Comparison of ENCODE assay signal across 16 cellular contexts in genomic region chr12:30134229-30134628, GRCh38.
DNase-seq lines count a peak whose midpoint lies in the region; ATAC-seq and TF ChIP-seq lines count a peak whose summit lies in the region.
"Had no signal": no experiment of that assay in that cellular context is flagged by ENCODE, and none has a peak within 500 bp of the region (broad histone marks: within the 10 kb centered on the region; RNA-seq: fewer than 3 reads in every experiment).

No MANE protein-coding gene starts in this region.

- TF ChIP-seq EP300 in esophagus muscularis mucosa (IDR thresholded peaks at IDR 0.05), result no peak

- no peaks in the 10 kb centered on the region for H3K27me3 ChIP-seq in hepatocyte
- H3K27me3 ChIP-seq in esophagus muscularis mucosa, result no peaks in the 10 kb centered on the region
- H3K27me3 ChIP-seq: BLaER1 treated with 17β-estradiol and CSF1 and Interleukin-3, amounts not matched to agents 10 nM and 100 nM; foreskin keratinocyte had no signal

- peaks cover 3 to 11% of the 10 kb centered on the region in 2 donors for H3K9me3 Mint-ChIP-seq in natural killer cell
- H3K9me3 Mint-ChIP-seq: activated T-helper 2 cell treated with anti-CD3 and anti-CD28 coated beads, Interferon-gamma antibody, Interleukin-2, Interleukin-4, amounts not matched to agents 10 μg/mL and 5 μg/mL and 100 μg/mL, durations not matched to agents 14 hours and 24 hours and 36 hours had no signal

- no peaks in the 10 kb centered on the region for H3K4me1 Mint-ChIP-seq in natural killer cell
- H3K4me1 Mint-ChIP-seq: naive B cell had no signal

- 69% methylated on average over 8 of the region's 8 CpGs for WGBS in hepatocyte (ENCODE audit: low lambda C conversion rate, missing lambda C conversion rate)
- WGBS in esophagus muscularis mucosa, result 89% methylated on average over 8 of the region's 8 CpGs

- H4K20me1 ChIP-seq in hepatocyte (ENCODE audit: insufficient read depth, poor library complexity, severe bottlenecking), result no peaks in the 10 kb centered on the region
- H4K20me1 ChIP-seq: BLaER1 treated with 17β-estradiol and CSF1 and Interleukin-3, amounts not matched to agents 10 nM and 100 nM had no signal

- H3K27ac ChIP-seq in hepatocyte (no peak overlapping the region), esophagus muscularis mucosa (replicated peaks in 1 of 4) (no peak overlapping the region)
- H3K27ac ChIP-seq: BLaER1 treated with 17β-estradiol and CSF1 and Interleukin-3, amounts not matched to agents 10 nM and 100 nM; foreskin keratinocyte had no signal

- H3K4me2 ChIP-seq in hepatocyte, result no peak overlapping the region
- H3K4me2 ChIP-seq: BLaER1 treated with 17β-estradiol and CSF1 and Interleukin-3, amounts not matched to agents 10 nM and 100 nM had no signal

- H3K4me1 ChIP-seq in hepatocyte (ENCODE audit: insufficient read depth) (no peaks in the 10 kb centered on the region), esophagus muscularis mucosa (no peaks in the 10 kb centered on the region)
- H3K4me1 ChIP-seq: BLaER1 treated with 17β-estradiol and CSF1 and Interleukin-3, amounts not matched to agents 10 nM and 100 nM; foreskin keratinocyte had no signal

- POLR2A ChIA-PET in HEK293T (lab: Yijun Ruan, JAX), result no interaction called here

- H3K27me3 Mint-ChIP-seq in natural killer cell (ENCODE audit: low read depth in 2 of 2), result no peaks in the 10 kb centered on the region
- H3K27me3 Mint-ChIP-seq: naive B cell had no signal

- no peak overlapping the region for H2AFZ ChIP-seq in hepatocyte

- H3K9me2 ChIP-seq in hepatocyte (replicated peaks; ENCODE audit: insufficient read depth), result no peaks in the 10 kb centered on the region

- no peaks in the 10 kb centered on the region for H3K36me3 Mint-ChIP-seq in natural killer cell
- H3K36me3 Mint-ChIP-seq: naive B cell had no signal

- CTCF ChIA-PET in HEK293T (lab: Yijun Ruan, JAX), result interaction anchor here (1.1 kb wide), 1 partner anchor 11 kb away, joined by 3 read pairs; no protein-coding TSS in a partner anchor

- intact Hi-C loops in esophagus muscularis mucosa (cut with DNase I) (no loop called here), natural killer cell (cut with micrococcal nuclease) (no loop called here)

- H3K4me3 ChIP-seq in hepatocyte (no peak overlapping the region), esophagus muscularis mucosa (no peak overlapping the region)
- H3K4me3 ChIP-seq: BLaER1 treated with 17β-estradiol and CSF1 and Interleukin-3, amounts not matched to agents 10 nM and 100 nM had no signal

- no peak overlapping the region for H3K4me3 Mint-ChIP-seq in natural killer cell
- H3K4me3 Mint-ChIP-seq: activated CD8-positive, alpha-beta T cell treated with anti-CD3 and anti-CD28 coated beads for 36 hours; naive B cell had no signal

- peak; percentile 20 for DNase-seq in DMS114 treated with DMSO at 0.1 percent for 48 hours (lab: John Stamatoyannopoulos, UW; ENCODE audit: unreplicated experiment)
- peak; percentile 41 for DNase-seq in HEK293T (ENCODE audit: extremely low spot score)
- DNase-seq in RKO (ENCODE audit: low spot score), result peak; percentile 53
- peak; percentile 22 for DNase-seq in hepatocyte (ENCODE audit: low spot score)
- DNase-seq in esophagus muscularis mucosa (ENCODE audit: extremely low spot score), result no peak
- DNase-seq in SKM-1 (lab: John Stamatoyannopoulos, UW; ENCODE audit: unreplicated experiment), result no peak
- DNase-seq in natural killer cell, result no peak
- DNase-seq: activated CD8-positive, alpha-beta T cell treated with anti-CD3 and anti-CD28 coated beads for 36 hours; effector CD4-positive, alpha-beta T cell; foreskin keratinocyte; naive B cell; stimulated activated naive CD8-positive, alpha-beta T cell treated with anti-CD3 and anti-CD28 coated beads, Interleukin-15, Interleukin-2, amounts not matched to agents 100 U/mL and 50 U/mL, for 24 hours; T-helper 9 cell had no signal

- TF ChIP-seq CTCF in hepatocyte (IDR thresholded peaks at IDR 0.05; ENCODE audit: poor library complexity) (peak; percentile 29), esophagus muscularis mucosa (IDR thresholded peaks at IDR 0.05) (no peak), natural killer cell (IDR thresholded peaks at IDR 0.05) (no peak)

- H3K36me3 ChIP-seq in hepatocyte (replicated peaks; ENCODE audit: insufficient read depth, low read depth) (no peaks in the 10 kb centered on the region), esophagus muscularis mucosa (no peaks in the 10 kb centered on the region)
- H3K36me3 ChIP-seq: BLaER1 treated with 17β-estradiol and CSF1 and Interleukin-3, amounts not matched to agents 10 nM and 100 nM had no signal

- no peak for TF ChIP-seq POLR2A in esophagus muscularis mucosa (IDR thresholded peaks at IDR 0.05; ENCODE audit: low read depth)

- no peaks in the 10 kb centered on the region for H3K79me2 ChIP-seq in hepatocyte

- H3K9me3 ChIP-seq in hepatocyte (ENCODE audit: low read depth) (no peaks in the 10 kb centered on the region), esophagus muscularis mucosa (no peaks in the 10 kb centered on the region)
- H3K9me3 ChIP-seq: BLaER1 treated with 17β-estradiol and CSF1 and Interleukin-3, amounts not matched to agents 10 nM and 100 nM had no signal

- H3K27ac Mint-ChIP-seq in natural killer cell, result no peak overlapping the region
- H3K27ac Mint-ChIP-seq: activated CD8-positive, alpha-beta T cell treated with anti-CD3 and anti-CD28 coated beads for 36 hours; activated T-helper 2 cell treated with anti-CD3 and anti-CD28 coated beads, Interferon-gamma antibody, Interleukin-2, Interleukin-4, amounts not matched to agents 10 μg/mL and 5 μg/mL and 100 μg/mL, durations not matched to agents 14 hours and 24 hours and 36 hours; naive B cell had no signal

- ATAC-seq in GM18868 (IDR thresholded peaks at IDR 0.05; ENCODE audit: unreplicated experiment), result no peak
- ATAC-seq in natural killer cell, result no peak
- ATAC-seq: activated CD8-positive, alpha-beta T cell treated with anti-CD3 and anti-CD28 coated beads for 36 hours; foreskin keratinocyte; stimulated activated naive CD8-positive, alpha-beta T cell treated with anti-CD3 and anti-CD28 coated beads, Interleukin-15, Interleukin-2, amounts not matched to agents 100 U/mL and 50 U/mL, for 24 hours had no signal

TF ChIP-seq in HEK293T, 16 proteins besides CTCF, POLR2A, EP300 and RAD21:
- TF ChIP-seq FOXK2 (IDR thresholded peaks at IDR 0.05) (no peak), SP1 (IDR thresholded peaks at IDR 0.05) (no peak), TARDBP (IDR thresholded peaks at IDR 0.05) (no peak), L3MBTL2 (conservative IDR thresholded peaks at IDR 0.05) (no peak), HDGF (IDR thresholded peaks at IDR 0.05; ENCODE audit: borderline replicate concordance) (no peak), CTBP1 (IDR thresholded peaks at IDR 0.05; ENCODE audit: borderline replicate concordance) (no peak), NFRKB (IDR thresholded peaks at IDR 0.05) (no peak), ELF4 (IDR thresholded peaks at IDR 0.05) (no peak), FOXA1 (IDR thresholded peaks at IDR 0.05) (no peak), BHLHE40 (IDR thresholded peaks at IDR 0.05; ENCODE audit: borderline replicate concordance) (no peak), SUZ12 (IDR thresholded peaks at IDR 0.05) (no peak), ZNF384 (IDR thresholded peaks at IDR 0.05) (no peak), LEF1 (IDR thresholded peaks at IDR 0.05; ENCODE audit: borderline replicate concordance) (no peak), PKNOX1 (IDR thresholded peaks at IDR 0.05) (no peak), FOXM1 (IDR thresholded peaks at IDR 0.05; ENCODE audit: borderline replicate concordance) (no peak), ARNT (IDR thresholded peaks at IDR 0.05) (no peak)

Comparison
In these comparisons a context has a peak if more than half of its experiments do, and no peak if none do; other contexts are left out.
1. DNase-seq: peak in DMS114 treated with DMSO at 0.1 percent for 48 hours (single experiment), HEK293T (single experiment), RKO (single experiment) and hepatocyte (single experiment); none in esophagus muscularis mucosa (single experiment), SKM-1 (single experiment) and natural killer cell (single experiment).